15 cellular contexts compared by ENCODE assay signal in genomic region chr1:207323425-207323976, GRCh38. TPM values are rescaled to one million over a fixed set of nuclear protein-coding genes. Genes with fewer than 3 reads are reported as not detected.
DNase-seq lines count a peak whose midpoint lies in the region; ATAC-seq and TF ChIP-seq lines count a peak whose summit lies in the region.
"Had no signal": no experiment of that assay in that cellular context is flagged by ENCODE, and none has a peak within 500 bp of the region (broad histone marks: within the 10 kb centered on the region; RNA-seq: fewer than 3 reads in every experiment).

No MANE protein-coding gene starts in this region.

- in situ Hi-C loops in mammary epithelial cell (cut with MboI; ENCODE audit: low sequenced_read_pairs in 2 of 2), result no loop called here

- H3K79me2 ChIP-seq in mammary epithelial cell (ENCODE audit: insufficient read depth, low read length) (no peaks in the 10 kb centered on the region), SK-N-SH (ENCODE audit: insufficient read depth) (no peaks in the 10 kb centered on the region)

- TF ChIP-seq POLR2A in suprapubic skin (IDR thresholded peaks at IDR 0.05), result no peak

- dilution Hi-C loops in mammary epithelial cell (cut with HindIII; ENCODE audit: low sequenced_read_pairs), result no loop called here

- no peak for ATAC-seq in left lung

- POLR2A ChIA-PET in MCF 10A (lab: Yijun Ruan, JAX) (interaction anchor here (0.6 to 6.2 kb wide), 20 partner anchors 11 to 1409 kb away, joined by 3 to 155 read pairs (median 21); partner anchors contain the start of gene C1orf116), SK-N-SH (lab: Yijun Ruan, JAX) (no interaction called here)
- POLR2A ChIA-PET in activated CD4-positive, alpha-beta memory T cell treated with anti-CD3 and anti-CD28 coated beads, Interleukin-2, amount 10 ng/mL, durations not matched to agents 7 days and 5 days (lab: Charles Lee), result interaction anchor here (1.1 to 5.4 kb wide), 3 partner anchors 11 to 561 kb away, joined by 3 to 182 read pairs (median 10); no protein-coding TSS in a partner anchor

- H3K4me1 Mint-ChIP-seq in MCF 10A (ENCODE audit: insufficient read depth, unreplicated experiment), result peaks cover 32% of the 10 kb centered on the region
- H3K4me1 Mint-ChIP-seq in activated CD4-positive, alpha-beta memory T cell treated with anti-CD3 and anti-CD28 coated beads, Interleukin-2, amount 10 ng/mL, durations not matched to agents 7 days and 5 days, result peaks cover 50% of the 10 kb centered on the region

- H4K20me1 ChIP-seq in mammary epithelial cell (ENCODE audit: insufficient read depth, low read length), result no peaks in the 10 kb centered on the region
- no peaks in the 10 kb centered on the region for H4K20me1 ChIP-seq in SK-N-SH (ENCODE audit: insufficient read depth)

- TF ChIP-seq EP300 in suprapubic skin (IDR thresholded peaks at IDR 0.05) (no peak), SK-N-SH (IDR thresholded peaks at IDR 0.05; ENCODE audit: borderline replicate concordance in 1 of 2, low read depth in 1 of 2, low read length in 1 of 2) (no peak)

- H3K4me1 ChIP-seq in mammary epithelial cell (ENCODE audit: insufficient read depth, low read length) (peaks cover 5% of the 10 kb centered on the region), left lung (peaks cover 0 to 72% of the 10 kb centered on the region in 2 donors), suprapubic skin (peaks cover 40% of the 10 kb centered on the region), SK-N-SH (ENCODE audit: control insufficient read depth in 1 of 2, insufficient read depth in 2 of 2, low read depth in 1 of 2, low read length in 1 of 2) (peaks cover 0 to 3% of the 10 kb centered on the region in 2 experiments; a peak in 2 of 4 replicates)
- H3K4me1 ChIP-seq: SJCRH30 had no signal

- no peak for TF ChIP-seq RAD21 in SK-N-SH (IDR thresholded peaks at IDR 0.05; ENCODE audit: low read length)

- intact Hi-C loops in MCF 10A (cut with micrococcal nuclease), result loop anchor here (5.0 to 10.0 kb wide), 3 partner anchors 174 to 429 kb away; partner anchors contain the start of genes C1orf116, CR1 and IL24
- intact Hi-C loops in mammary epithelial cell (cut with micrococcal nuclease), result loop anchor here (5.0 to 10.0 kb wide), 2 partner anchors 241 to 269 kb away; partner anchors contain the start of genes PFKFB2 and YOD1
- intact Hi-C loops in left lung (cut with DNase I), result no loop called here

- H2AFZ ChIP-seq in mammary epithelial cell (ENCODE audit: low read depth, low read length) (no peak overlapping the region), SK-N-SH (ENCODE audit: low read depth) (no peak overlapping the region)

- no peaks in the 10 kb centered on the region for H3K27me3 ChIP-seq in mammary epithelial cell (ENCODE audit: insufficient read depth, low read length)
- no peaks in the 10 kb centered on the region for H3K27me3 ChIP-seq in left lung
- no peaks in the 10 kb centered on the region for H3K27me3 ChIP-seq in suprapubic skin
- H3K27me3 ChIP-seq in SK-N-SH (ENCODE audit: insufficient read depth), result peaks cover 13% of the 10 kb centered on the region; the same call in 1 of the 2 replicates
- H3K27me3 ChIP-seq: SJCRH30 had no signal

- H3K4me3 Mint-ChIP-seq in MCF 10A (ENCODE audit: unreplicated experiment), result peak overlapping the region; percentile 37
- H3K4me3 Mint-ChIP-seq in activated CD4-positive, alpha-beta memory T cell treated with anti-CD3 and anti-CD28 coated beads, Interleukin-2, amount 10 ng/mL, durations not matched to agents 7 days and 5 days, result peak overlapping the region; percentile 52

- H3K9me3 Mint-ChIP-seq in MCF 10A (ENCODE audit: unreplicated experiment), result no peaks in the 10 kb centered on the region
- no peaks in the 10 kb centered on the region for H3K9me3 Mint-ChIP-seq in activated CD4-positive, alpha-beta memory T cell treated with anti-CD3 and anti-CD28 coated beads, Interleukin-2, amount 10 ng/mL, durations not matched to agents 7 days and 5 days

- no peak for TF ChIP-seq CTCF in MCF 10A (IDR thresholded peaks at IDR 0.05; ENCODE audit: unreplicated experiment)
- TF ChIP-seq CTCF in mammary epithelial cell (conservative IDR thresholded peaks at IDR 0.05 in 1 of 2, IDR thresholded peaks at IDR 0.05 in 1 of 2; ENCODE audit: extremely low read depth in 1 of 2, insufficient read depth in 1 of 2, low read depth in 1 of 2, low read length in 2 of 2), result no peak
- no peak for TF ChIP-seq CTCF in left lung (IDR thresholded peaks at IDR 0.05)
- TF ChIP-seq CTCF in suprapubic skin (IDR thresholded peaks at IDR 0.05), result no peak
- no peak for TF ChIP-seq CTCF in SK-N-SH (IDR thresholded peaks at IDR 0.05)

- H3K27me3 Mint-ChIP-seq in MCF 10A (ENCODE audit: insufficient read depth, unreplicated experiment), result no peaks in the 10 kb centered on the region
- no peaks in the 10 kb centered on the region for H3K27me3 Mint-ChIP-seq in activated CD4-positive, alpha-beta memory T cell treated with anti-CD3 and anti-CD28 coated beads, Interleukin-2, amount 10 ng/mL, durations not matched to agents 7 days and 5 days

- no peaks in the 10 kb centered on the region for H3K9me3 ChIP-seq in mammary epithelial cell (replicated peaks; ENCODE audit: insufficient read depth, low read length)
- no peaks in the 10 kb centered on the region for H3K9me3 ChIP-seq in left lung
- H3K9me3 ChIP-seq in suprapubic skin, result no peaks in the 10 kb centered on the region
- H3K9me3 ChIP-seq in SK-N-SH, result no peaks in the 10 kb centered on the region
- H3K9me3 ChIP-seq: SJCRH30 had no signal

- H3K27ac Mint-ChIP-seq in MCF 10A (ENCODE audit: low read depth, unreplicated experiment), result peak overlapping the region; percentile 93
- no peak overlapping the region for H3K27ac Mint-ChIP-seq in activated CD4-positive, alpha-beta memory T cell treated with anti-CD3 and anti-CD28 coated beads, Interleukin-2, amount 10 ng/mL, durations not matched to agents 7 days and 5 days

- H3K36me3 Mint-ChIP-seq in MCF 10A (ENCODE audit: insufficient read depth, unreplicated experiment), result peaks cover 51% of the 10 kb centered on the region
- H3K36me3 Mint-ChIP-seq in activated CD4-positive, alpha-beta memory T cell treated with anti-CD3 and anti-CD28 coated beads, Interleukin-2, amount 10 ng/mL, durations not matched to agents 7 days and 5 days (ENCODE audit: low read depth), result peaks cover 56% of the 10 kb centered on the region

- BruUV-seq in MCF 10A (replicated peaks; lab: Mats Ljungman, UMichigan) (no TSS peak), mammary epithelial cell (replicated peaks; lab: Mats Ljungman, UMichigan) (no TSS peak)

- 99% methylated on average over 4 of the region's 4 CpGs for WGBS in mammary epithelial cell (ENCODE audit: low coverage, missing lambda C conversion rate)
- WGBS in suprapubic skin, result 77% methylated on average over 4 of the region's 4 CpGs
- WGBS in SK-N-SH (ENCODE audit: low lambda C conversion rate), result 43% methylated on average over 4 of the region's 4 CpGs

- H3K4me3 ChIP-seq in mammary epithelial cell (replicated peaks in 1 of 3; ENCODE audit: insufficient read depth in 1 of 3, low read depth in 2 of 3, low read length in 3 of 3), result no peak overlapping the region
- peak overlapping the region; percentile 71 to 75 for H3K4me3 ChIP-seq in left lung
- peak overlapping the region; percentile 87 for H3K4me3 ChIP-seq in suprapubic skin
- no peak overlapping the region for H3K4me3 ChIP-seq in SK-N-SH (ENCODE audit: low read depth in 2 of 2, low read length in 1 of 2)

- H3K9me2 ChIP-seq in SK-N-SH, result no peaks in the 10 kb centered on the region

- no peaks in the 10 kb centered on the region for H3K36me3 ChIP-seq in mammary epithelial cell (ENCODE audit: insufficient read depth, low read length)
- H3K36me3 ChIP-seq in left lung, result peaks cover 0 to 48% of the 10 kb centered on the region in 2 donors
- peaks cover 36% of the 10 kb centered on the region for H3K36me3 ChIP-seq in suprapubic skin
- H3K36me3 ChIP-seq in SK-N-SH (replicated peaks in 1 of 2; ENCODE audit: control insufficient read depth in 1 of 2, insufficient read depth in 2 of 2, low read length in 1 of 2), result peaks cover 0 to 14% of the 10 kb centered on the region in 2 experiments

- H3K27ac ChIP-seq in mammary epithelial cell (ENCODE audit: insufficient read depth, low read depth, low read length), result no peak overlapping the region
- peak overlapping the region; percentile 37 to 98 for H3K27ac ChIP-seq in left lung
- H3K27ac ChIP-seq in suprapubic skin, result no peak overlapping the region
- H3K27ac ChIP-seq in SK-N-SH (ENCODE audit: low read depth in 2 of 2, low read length in 1 of 2), result no peak overlapping the region
- H3K27ac ChIP-seq: SJCRH30 had no signal

- H3K4me2 ChIP-seq in mammary epithelial cell (ENCODE audit: insufficient read depth, low read depth, low read length), result no peak overlapping the region
- no peak overlapping the region for H3K4me2 ChIP-seq in SK-N-SH

- CTCF ChIA-PET in MCF 10A (lab: Yijun Ruan, JAX), result interaction anchor here (0.6 to 3.8 kb wide), 8 partner anchors 10 to 295 kb away, joined by 3 to 18 read pairs (median 4); no protein-coding TSS in a partner anchor
- CTCF ChIA-PET in mammary epithelial cell (lab: Charles Lee; ENCODE audit: low non-redundant PET), result no interaction called here
- CTCF ChIA-PET in activated CD4-positive, alpha-beta memory T cell treated with anti-CD3 and anti-CD28 coated beads, Interleukin-2, amount 10 ng/mL, durations not matched to agents 7 days and 5 days (lab: Charles Lee), result interaction anchor here (1.4 to 2.7 kb wide), 2 partner anchors 12 to 274 kb away, joined by 4 to 40 read pairs; no protein-coding TSS in a partner anchor
- CTCF ChIA-PET in SK-N-SH (lab: Yijun Ruan, JAX), result no interaction called here

- H3K9ac ChIP-seq in mammary epithelial cell (ENCODE audit: insufficient read depth, low read length) (no peak overlapping the region), SK-N-SH (no peak overlapping the region)

- H3F3A ChIP-seq in SK-N-SH (replicated peaks; ENCODE audit: insufficient read depth), result no peaks in the 10 kb centered on the region

- DNase-seq in MCF 10A (ENCODE audit: unreplicated experiment) (no peak), mammary epithelial cell (no peak), left lung (no peak), suprapubic skin (ENCODE audit: low spot score in 2 of 2) (no peak), cortex of kidney (lab: John Stamatoyannopoulos, UW) (no peak), SK-N-SH (no peak), NCI-H82 treated with DMSO at 0.1 percent for 48 hours (lab: John Stamatoyannopoulos, UW; ENCODE audit: unreplicated experiment) (no peak)
- no peak for DNase-seq in activated CD4-positive, alpha-beta memory T cell treated with anti-CD3 and anti-CD28 coated beads, Interleukin-2, amount 10 ng/mL, durations not matched to agents 7 days and 5 days
- DNase-seq: activated CD4-positive, alpha-beta T cell treated with anti-CD3 and anti-CD28 coated beads for 1 hour; AML-193; anterior cingulate cortex; midbrain; NCI-H1694; NCI-H82; SJCRH30 had no signal

RNA-seq across cellular contexts. Expression of gene CD55, which starts 2.0 kb away (rescaled TPM):
- total RNA-seq in MCF 10A (2022) (159 and 213 TPM in 2 replicates), mammary epithelial cell (10 to 100 TPM; 35.2 to 40.5 TPM), left lung (100 to 1,000 TPM; 261 to 593 TPM), suprapubic skin (100 to 1,000 TPM; 138 to 264 (median 197) TPM)
- polyA plus RNA-seq in mammary epithelial cell (18.5 TPM), SK-N-SH (2012; rRNA removed) (10.4 and 14.7 TPM in 2 replicates)
- polyA minus RNA-seq in mammary epithelial cell, result 20.1 TPM
- 10 to 100 TPM; 82.1 to 86.2 TPM for total RNA-seq in activated CD4-positive, alpha-beta memory T cell treated with anti-CD3 and anti-CD28 coated beads, Interleukin-2, amount 10 ng/mL, durations not matched to agents 7 days and 5 days
- 20.5 and 23.6 TPM in 2 replicates for polyA plus RNA-seq in SK-N-SH (2012; cell fraction: cytosol; rRNA removed)
- polyA plus RNA-seq in SK-N-SH (2012; cell fraction: nucleus; rRNA removed), result 6.6 and 8.8 TPM in 2 replicates

Comparison
In these comparisons a context has a peak if more than half of its experiments do, and no peak if none do; other contexts are left out.
1. CTCF ChIA-PET loops: an anchor here in MCF 10A (0.6 to 3.8 kb wide) and activated CD4-positive, alpha-beta memory T cell treated with anti-CD3 and anti-CD28 coated beads, Interleukin-2, amount 10 ng/mL, durations not matched to agents 7 days and 5 days (1.4 to 2.7 kb wide); none called in mammary epithelial cell and SK-N-SH.
2. H3K27ac ChIP-seq: peak in left lung (2 of 2); none in mammary epithelial cell (single experiment), suprapubic skin (single experiment) and SK-N-SH (0 of 2).
3. H3K4me3 ChIP-seq: peak in left lung (2 of 2) and suprapubic skin (single experiment); none in mammary epithelial cell (0 of 3) and SK-N-SH (0 of 2).
4. intact Hi-C loops: an anchor here in MCF 10A (5.0 to 10.0 kb wide) and mammary epithelial cell (5.0 to 10.0 kb wide); none called in left lung.